1 cellular context compared by ENCODE assay signal in the genomic region with DNA sequence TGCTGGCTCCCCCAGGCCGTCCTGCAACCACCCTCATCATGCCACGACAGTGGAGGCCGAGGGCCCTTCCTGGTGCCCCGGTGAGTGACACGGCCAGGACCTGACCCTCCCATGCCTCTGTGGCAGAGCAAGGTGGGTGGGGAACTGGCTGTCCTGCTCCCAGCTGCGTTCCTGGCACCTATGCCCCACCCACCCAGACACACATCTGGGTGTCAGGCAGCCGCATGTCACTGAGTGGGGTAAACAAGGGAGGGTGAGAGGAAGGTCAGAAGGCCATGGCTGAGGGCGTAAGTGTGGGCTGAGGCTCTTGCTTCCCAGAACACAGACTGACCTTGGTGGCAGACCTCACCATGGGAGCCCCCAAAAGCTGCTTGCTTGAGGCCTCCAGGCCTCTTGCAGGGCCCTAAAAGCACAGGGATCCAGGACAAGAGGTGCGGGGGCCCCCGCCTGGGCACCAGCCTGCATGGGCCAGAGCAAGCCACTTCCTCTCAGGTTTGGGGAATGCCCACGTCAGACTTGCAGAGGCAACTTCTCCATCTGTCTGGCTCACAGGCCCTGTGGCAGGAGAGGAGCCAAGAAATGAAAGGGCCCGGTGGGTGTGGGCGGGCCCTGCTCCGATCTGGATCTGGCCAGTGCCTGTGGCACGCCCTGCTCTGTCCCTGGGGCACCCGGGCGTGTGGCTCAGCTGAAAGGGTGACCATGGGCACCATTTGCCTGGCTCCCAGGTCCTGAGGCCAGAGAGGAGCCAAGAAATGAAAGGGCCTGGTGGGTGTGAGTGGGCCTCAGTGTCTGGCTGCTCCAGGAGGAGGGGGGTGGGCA.
A peak's percentile ranks its signal among the peaks of the same experiment; 100 is the strongest.
TF ChIP-seq lines count a peak whose summit lies in the region.

No MANE protein-coding gene starts in this region.

TF ChIP-seq in GM12878, 131 proteins besides CTCF, POLR2A, EP300 and RAD21 (continued from another document and continues in another):
- TF ChIP-seq, protein P1, sequence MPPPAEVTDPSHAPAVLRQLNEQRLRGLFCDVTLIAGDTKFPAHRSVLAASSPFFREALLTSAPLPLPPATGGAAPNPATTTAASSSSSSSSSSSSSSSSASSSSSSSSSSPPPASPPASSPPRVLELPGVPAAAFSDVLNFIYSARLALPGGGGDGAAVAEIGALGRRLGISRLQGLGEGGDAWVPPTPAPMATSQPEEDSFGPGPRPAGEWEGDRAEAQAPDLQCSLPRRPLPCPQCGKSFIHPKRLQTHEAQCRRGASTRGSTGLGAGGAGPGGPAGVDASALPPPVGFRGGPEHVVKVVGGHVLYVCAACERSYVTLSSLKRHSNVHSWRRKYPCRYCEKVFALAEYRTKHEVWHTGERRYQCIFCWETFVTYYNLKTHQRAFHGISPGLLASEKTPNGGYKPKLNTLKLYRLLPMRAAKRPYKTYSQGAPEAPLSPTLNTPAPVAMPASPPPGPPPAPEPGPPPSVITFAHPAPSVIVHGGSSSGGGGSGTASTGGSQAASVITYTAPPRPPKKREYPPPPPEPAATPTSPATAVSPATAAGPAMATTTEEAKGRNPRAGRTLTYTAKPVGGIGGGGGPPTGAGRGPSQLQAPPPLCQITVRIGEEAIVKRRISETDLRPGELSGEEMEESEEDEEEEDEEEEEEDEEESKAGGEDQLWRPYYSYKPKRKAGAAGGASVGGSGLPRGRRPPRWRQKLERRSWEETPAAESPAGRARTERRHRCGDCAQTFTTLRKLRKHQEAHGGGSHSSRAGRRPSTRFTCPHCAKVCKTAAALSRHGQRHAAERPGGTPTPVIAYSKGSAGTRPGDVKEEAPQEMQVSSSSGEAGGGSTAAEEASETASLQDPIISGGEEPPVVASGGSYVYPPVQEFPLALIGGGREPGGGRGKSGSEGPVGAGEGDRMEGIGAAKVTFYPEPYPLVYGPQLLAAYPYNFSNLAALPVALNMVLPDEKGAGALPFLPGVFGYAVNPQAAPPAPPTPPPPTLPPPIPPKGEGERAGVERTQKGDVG (CRISPR knock-in tag; IDR thresholded peaks at IDR 0.05) = no peak; the same call in 1 of the 2 replicates
- TF ChIP-seq IKZF1 (conservative IDR thresholded peaks at IDR 0.05) = peak; percentile 81
- TF ChIP-seq BHLHE40 (IDR thresholded peaks at IDR 0.05; ENCODE audit: borderline replicate concordance in 1 of 2, low read depth in 2 of 2, low read length in 1 of 2) = 0 out of 4 replicates have a peak, but pooled peaks have one; percentile 8 to 31
- no peak for TF ChIP-seq MYC (IDR thresholded peaks at IDR 0.05; ENCODE audit: insufficient read depth, insufficient read length, insufficient replicate concordance, low read length, severe bottlenecking)
- TF ChIP-seq ZZZ3 (IDR thresholded peaks at IDR 0.05; ENCODE audit: control insufficient read depth, insufficient read length, low read depth) = no peak
- TF ChIP-seq HDAC2 (IDR thresholded peaks at IDR 0.05) = no peak
- TF ChIP-seq POLR2AphosphoS2 (IDR thresholded peaks at IDR 0.05; ENCODE audit: low read depth, low read length) = no peak
- no peak for TF ChIP-seq CHD2 (IDR thresholded peaks at IDR 0.05; ENCODE audit: borderline replicate concordance, low read depth, low read length)
- no peak for TF ChIP-seq RAD51 (IDR thresholded peaks at IDR 0.05)
- TF ChIP-seq ZNF622 (IDR thresholded peaks at IDR 0.05) = no peak
- no peak for TF ChIP-seq NFYA (IDR thresholded peaks at IDR 0.05; ENCODE audit: borderline replicate concordance, low read depth, low read length)
- no peak for TF ChIP-seq NFXL1 (IDR thresholded peaks at IDR 0.05; ENCODE audit: borderline replicate concordance)
- TF ChIP-seq SMC3 (IDR thresholded peaks at IDR 0.05; ENCODE audit: borderline replicate concordance, low read length) = 0 out of 2 replicates have a peak, but pooled peaks have one; percentile 4
- no peak for TF ChIP-seq SUZ12 (IDR thresholded peaks at IDR 0.05; ENCODE audit: unreplicated experiment)
- TF ChIP-seq CEBPB (IDR thresholded peaks at IDR 0.05; ENCODE audit: borderline replicate concordance in 1 of 2, low read depth in 2 of 2, low read length in 2 of 2) = no peak
- no peak for TF ChIP-seq IRF4 (IDR thresholded peaks at IDR 0.05; ENCODE audit: low read depth, low read length)
- TF ChIP-seq MYB (IDR thresholded peaks at IDR 0.05; ENCODE audit: borderline replicate concordance, low read depth, low read length) = no peak
- TF ChIP-seq, protein P2, sequence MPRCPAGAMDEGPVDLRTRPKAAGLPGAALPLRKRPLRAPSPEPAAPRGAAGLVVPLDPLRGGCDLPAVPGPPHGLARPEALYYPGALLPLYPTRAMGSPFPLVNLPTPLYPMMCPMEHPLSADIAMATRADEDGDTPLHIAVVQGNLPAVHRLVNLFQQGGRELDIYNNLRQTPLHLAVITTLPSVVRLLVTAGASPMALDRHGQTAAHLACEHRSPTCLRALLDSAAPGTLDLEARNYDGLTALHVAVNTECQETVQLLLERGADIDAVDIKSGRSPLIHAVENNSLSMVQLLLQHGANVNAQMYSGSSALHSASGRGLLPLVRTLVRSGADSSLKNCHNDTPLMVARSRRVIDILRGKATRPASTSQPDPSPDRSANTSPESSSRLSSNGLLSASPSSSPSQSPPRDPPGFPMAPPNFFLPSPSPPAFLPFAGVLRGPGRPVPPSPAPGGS (IDR thresholded peaks at IDR 0.05; ENCODE audit: borderline replicate concordance, insufficient read depth, low read depth, low read length, poor library complexity, severe bottlenecking) = no peak
- TF ChIP-seq RFX5 (IDR thresholded peaks at IDR 0.05; ENCODE audit: low read depth, low read length) = no peak
- TF ChIP-seq CBX5 (IDR thresholded peaks at IDR 0.05; ENCODE audit: low read depth) = no peak
- peak; percentile 26; the same call in 1 of the 2 replicates for TF ChIP-seq MTA2 (IDR thresholded peaks at IDR 0.05; ENCODE audit: low read depth)
- TF ChIP-seq, protein P3, sequence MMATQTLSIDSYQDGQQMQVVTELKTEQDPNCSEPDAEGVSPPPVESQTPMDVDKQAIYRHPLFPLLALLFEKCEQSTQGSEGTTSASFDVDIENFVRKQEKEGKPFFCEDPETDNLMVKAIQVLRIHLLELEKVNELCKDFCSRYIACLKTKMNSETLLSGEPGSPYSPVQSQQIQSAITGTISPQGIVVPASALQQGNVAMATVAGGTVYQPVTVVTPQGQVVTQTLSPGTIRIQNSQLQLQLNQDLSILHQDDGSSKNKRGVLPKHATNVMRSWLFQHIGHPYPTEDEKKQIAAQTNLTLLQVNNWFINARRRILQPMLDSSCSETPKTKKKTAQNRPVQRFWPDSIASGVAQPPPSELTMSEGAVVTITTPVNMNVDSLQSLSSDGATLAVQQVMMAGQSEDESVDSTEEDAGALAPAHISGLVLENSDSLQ (IDR thresholded peaks at IDR 0.05) = peak; percentile 83
- peak; percentile 43 to 61; a peak in 1 of 4 replicates for TF ChIP-seq IKZF2 (IDR thresholded peaks at IDR 0.05)
- no peak for TF ChIP-seq ZNF274 (IDR thresholded peaks at IDR 0.05; ENCODE audit: insufficient read depth, insufficient read length)
- no peak for TF ChIP-seq TBL1XR1 (IDR thresholded peaks at IDR 0.05; ENCODE audit: low read depth, low read length)
- no peak for TF ChIP-seq TARDBP (IDR thresholded peaks at IDR 0.05; ENCODE audit: borderline replicate concordance)
- TF ChIP-seq POLR2AphosphoS5 (IDR thresholded peaks at IDR 0.05; ENCODE audit: low read length) = no peak
- TF ChIP-seq ZBTB33 (IDR thresholded peaks at IDR 0.05) = no peak
- 0 out of 3 replicates have a peak, but pooled peaks of 1 of the 2 experiments have one; percentile 17 for TF ChIP-seq EGR1 (IDR thresholded peaks at IDR 0.05; ENCODE audit: borderline replicate concordance in 1 of 2, low read depth in 2 of 2, low read length in 2 of 2)
- 0 out of 2 replicates have a peak, but pooled peaks have one; percentile 25 for TF ChIP-seq TCF12 (IDR thresholded peaks at IDR 0.05; ENCODE audit: low read depth, low read length)
- TF ChIP-seq, protein P4, sequence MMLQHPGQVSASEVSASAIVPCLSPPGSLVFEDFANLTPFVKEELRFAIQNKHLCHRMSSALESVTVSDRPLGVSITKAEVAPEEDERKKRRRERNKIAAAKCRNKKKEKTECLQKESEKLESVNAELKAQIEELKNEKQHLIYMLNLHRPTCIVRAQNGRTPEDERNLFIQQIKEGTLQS (IDR thresholded peaks at IDR 0.05; ENCODE audit: borderline replicate concordance, extremely low read depth, low read depth, low read length) = no peak
- no peak for TF ChIP-seq USF1 (IDR thresholded peaks at IDR 0.05; ENCODE audit: borderline replicate concordance, extremely low read length, insufficient read depth, low read depth, low read length)
- TF ChIP-seq SUPT20H (IDR thresholded peaks at IDR 0.05; ENCODE audit: borderline replicate concordance, control insufficient read depth, low read depth, low read length) = no peak
- TF ChIP-seq CBFB (IDR thresholded peaks at IDR 0.05; ENCODE audit: low read depth) = no peak
- TF ChIP-seq RUNX3 (IDR thresholded peaks at IDR 0.05; ENCODE audit: low read length) = peak; percentile 39; the same call in 1 of the 2 replicates
- TF ChIP-seq, protein P5, sequence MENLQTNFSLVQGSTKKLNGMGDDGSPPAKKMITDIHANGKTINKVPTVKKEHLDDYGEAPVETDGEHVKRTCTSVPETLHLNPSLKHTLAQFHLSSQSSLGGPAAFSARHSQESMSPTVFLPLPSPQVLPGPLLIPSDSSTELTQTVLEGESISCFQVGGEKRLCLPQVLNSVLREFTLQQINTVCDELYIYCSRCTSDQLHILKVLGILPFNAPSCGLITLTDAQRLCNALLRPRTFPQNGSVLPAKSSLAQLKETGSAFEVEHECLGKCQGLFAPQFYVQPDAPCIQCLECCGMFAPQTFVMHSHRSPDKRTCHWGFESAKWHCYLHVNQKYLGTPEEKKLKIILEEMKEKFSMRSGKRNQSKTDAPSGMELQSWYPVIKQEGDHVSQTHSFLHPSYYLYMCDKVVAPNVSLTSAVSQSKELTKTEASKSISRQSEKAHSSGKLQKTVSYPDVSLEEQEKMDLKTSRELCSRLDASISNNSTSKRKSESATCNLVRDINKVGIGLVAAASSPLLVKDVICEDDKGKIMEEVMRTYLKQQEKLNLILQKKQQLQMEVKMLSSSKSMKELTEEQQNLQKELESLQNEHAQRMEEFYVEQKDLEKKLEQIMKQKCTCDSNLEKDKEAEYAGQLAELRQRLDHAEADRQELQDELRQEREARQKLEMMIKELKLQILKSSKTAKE (IDR thresholded peaks at IDR 0.05; ENCODE audit: low read depth, poor library complexity, severe bottlenecking) = no peak
- TF ChIP-seq RBBP5 (conservative IDR thresholded peaks at IDR 0.05) = no peak
- TF ChIP-seq, protein P6, sequence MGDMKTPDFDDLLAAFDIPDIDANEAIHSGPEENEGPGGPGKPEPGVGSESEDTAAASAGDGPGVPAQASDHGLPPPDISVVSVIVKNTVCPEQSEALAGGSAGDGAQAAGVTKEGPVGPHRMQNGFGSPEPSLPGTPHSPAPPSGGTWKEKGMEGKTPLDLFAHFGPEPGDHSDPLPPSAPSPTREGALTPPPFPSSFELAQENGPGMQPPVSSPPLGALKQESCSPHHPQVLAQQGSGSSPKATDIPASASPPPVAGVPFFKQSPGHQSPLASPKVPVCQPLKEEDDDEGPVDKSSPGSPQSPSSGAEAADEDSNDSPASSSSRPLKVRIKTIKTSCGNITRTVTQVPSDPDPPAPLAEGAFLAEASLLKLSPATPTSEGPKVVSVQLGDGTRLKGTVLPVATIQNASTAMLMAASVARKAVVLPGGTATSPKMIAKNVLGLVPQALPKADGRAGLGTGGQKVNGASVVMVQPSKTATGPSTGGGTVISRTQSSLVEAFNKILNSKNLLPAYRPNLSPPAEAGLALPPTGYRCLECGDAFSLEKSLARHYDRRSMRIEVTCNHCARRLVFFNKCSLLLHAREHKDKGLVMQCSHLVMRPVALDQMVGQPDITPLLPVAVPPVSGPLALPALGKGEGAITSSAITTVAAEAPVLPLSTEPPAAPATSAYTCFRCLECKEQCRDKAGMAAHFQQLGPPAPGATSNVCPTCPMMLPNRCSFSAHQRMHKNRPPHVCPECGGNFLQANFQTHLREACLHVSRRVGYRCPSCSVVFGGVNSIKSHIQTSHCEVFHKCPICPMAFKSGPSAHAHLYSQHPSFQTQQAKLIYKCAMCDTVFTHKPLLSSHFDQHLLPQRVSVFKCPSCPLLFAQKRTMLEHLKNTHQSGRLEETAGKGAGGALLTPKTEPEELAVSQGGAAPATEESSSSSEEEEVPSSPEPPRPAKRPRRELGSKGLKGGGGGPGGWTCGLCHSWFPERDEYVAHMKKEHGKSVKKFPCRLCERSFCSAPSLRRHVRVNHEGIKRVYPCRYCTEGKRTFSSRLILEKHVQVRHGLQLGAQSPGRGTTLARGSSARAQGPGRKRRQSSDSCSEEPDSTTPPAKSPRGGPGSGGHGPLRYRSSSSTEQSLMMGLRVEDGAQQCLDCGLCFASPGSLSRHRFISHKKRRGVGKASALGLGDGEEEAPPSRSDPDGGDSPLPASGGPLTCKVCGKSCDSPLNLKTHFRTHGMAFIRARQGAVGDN (IDR thresholded peaks at IDR 0.05) = peak; percentile 86
- TF ChIP-seq NR2C2 (IDR thresholded peaks at IDR 0.05; ENCODE audit: borderline replicate concordance, control insufficient read depth, insufficient read length, low read depth) = no peak
- no peak for TF ChIP-seq JUND (IDR thresholded peaks at IDR 0.05; ENCODE audit: low read depth, low read length)
- TF ChIP-seq MEF2B (IDR thresholded peaks at IDR 0.05; ENCODE audit: partially characterized antibody, poor library complexity, severe bottlenecking) = no peak
- no peak; the same call in 1 of the 2 replicates for TF ChIP-seq MTA3 (IDR thresholded peaks at IDR 0.05; ENCODE audit: borderline replicate concordance, low read length)
- TF ChIP-seq BCL11A (IDR thresholded peaks at IDR 0.05; ENCODE audit: low read depth, low read length) = no peak
- no peak for TF ChIP-seq GATAD2B (conservative IDR thresholded peaks at IDR 0.05; ENCODE audit: low read depth)
